Comparison of ENCODE assay signal across 8 cellular contexts in genomic region chr5:74684900-74685851, GRCh38. TPM values are rescaled to one million over a fixed set of nuclear protein-coding genes. Genes with fewer than 3 reads are reported as not detected.
DNase-seq lines count a peak whose midpoint lies in the region; ATAC-seq and TF ChIP-seq lines count a peak whose summit lies in the region.

Gene HEXB, plus strand, starts transcription at chr5:74685233. Its CDS starts 28 bp downstream, at chr5:74685261.

- H3K4me3 ChIP-seq in OCI-LY7 (ENCODE audit: low read depth, low read length, poor library complexity, severe bottlenecking) (peak within 1 kb of the TSS; percentile 81), mucosa of descending colon (peak within 1 kb of the TSS; percentile 78)

- CTCF ChIA-PET in OCI-LY7 (lab: Charles Lee; ENCODE audit: unreplicated experiment) = no interaction called here

- BruUV-seq in OCI-LY7 (replicated peaks; lab: Mats Ljungman, UMichigan) = no TSS peak

- peak within 1 kb of the TSS; percentile 98 for H2AFZ ChIP-seq in OCI-LY7 (ENCODE audit: low read length)

- peak within 1 kb of the TSS; percentile 95 for H3K4me2 ChIP-seq in OCI-LY7 (ENCODE audit: low read length)

- H3K9me2 ChIP-seq in OCI-LY7 (ENCODE audit: insufficient read depth, low read length) = no peaks in the 10 kb centered on the region

- POLR2A ChIA-PET in OCI-LY7 (lab: Charles Lee) = no interaction called here

- TF ChIP-seq CTCF in OCI-LY7 (conservative IDR thresholded peaks at IDR 0.05; ENCODE audit: low read length) (peak; percentile 40), mucosa of descending colon (IDR thresholded peaks at IDR 0.05) (no peak)

- no peaks in the 10 kb centered on the region for H3K36me3 ChIP-seq in OCI-LY7 (ENCODE audit: insufficient read depth, low read length)
- no peaks in the 10 kb centered on the region for H3K36me3 ChIP-seq in mucosa of descending colon (ENCODE audit: low read depth)

- H3K9me3 ChIP-seq in OCI-LY7 (ENCODE audit: low read length) (no peaks in the 10 kb centered on the region), mucosa of descending colon (no peaks in the 10 kb centered on the region)

- peaks cover 25% of the 10 kb centered on the region for H3K4me1 ChIP-seq in OCI-LY7 (ENCODE audit: insufficient read depth, low read length, poor library complexity, severe bottlenecking)
- peaks cover 15% of the 10 kb centered on the region for H3K4me1 ChIP-seq in mucosa of descending colon (ENCODE audit: low read depth)

- peak; percentile 82 for DNase-seq in COR-L47 (lab: John Stamatoyannopoulos, UW)
- DNase-seq in OCI-LY7 (ENCODE audit: low spot score) = peak; percentile 72
- peak; percentile 74 for DNase-seq in activated T-cell treated with anti-CD3 and anti-CD28 coated beads for 4 hours
- no peak for DNase-seq in epithelial cell of prostate (ENCODE audit: low read depth, low spot score)
- peak; percentile 95 to 96 (median 95) for DNase-seq in mucosa of descending colon
- DNase-seq in stimulated activated CD8-positive, alpha-beta memory T cell treated with anti-CD3 and anti-CD28 coated beads, Interleukin-4, amount 100 ng/mL, for 1 hour (ENCODE audit: low read depth in 2 of 2, low spot score in 1 of 2) = peak; percentile 67 to 73

- H3K27ac ChIP-seq in OCI-LY7 (ENCODE audit: low read depth, low read length, poor library complexity, severe bottlenecking) (no peak within 1 kb of the TSS), epithelial cell of prostate (peak within 1 kb of the TSS; percentile 48)

- H3K79me2 ChIP-seq in OCI-LY7 (ENCODE audit: insufficient read depth, low read depth, low read length) = no peaks in the 10 kb centered on the region

- ATAC-seq in GM19395 (IDR thresholded peaks at IDR 0.05; ENCODE audit: unreplicated experiment) (peak; percentile 71), HG03521 (IDR thresholded peaks at IDR 0.05; ENCODE audit: unreplicated experiment) (peak; percentile 79), mucosa of descending colon (peak; percentile 98)

- no peaks in the 10 kb centered on the region for H4K20me1 ChIP-seq in OCI-LY7 (ENCODE audit: insufficient read depth, low read length)

- intact Hi-C loops in OCI-LY7 (cut with micrococcal nuclease; ENCODE audit: unreplicated experiment) = loop anchor here (5.0 kb wide), 1 partner anchor 82 kb away; the partner anchor contains the start of genes GFM2 and NSA2
- intact Hi-C loops in mucosa of descending colon (cut with DNase I, micrococcal nuclease) = no loop called here

RNA-seq across cellular contexts. Expression of gene HEXB, which starts in this region (rescaled TPM):
- 23.8 and 27.4 TPM in 2 replicates for total RNA-seq in OCI-LY7 (2014; rRNA removed; shearing (Covaris generic))
- total RNA-seq in OCI-LY7 (2022) (35.4 and 36.2 TPM in 2 replicates), mucosa of descending colon (100 to 1,000 TPM; 132 to 169 (median 148) TPM)
